8 cellular contexts compared by ENCODE assay signal in genomic region chr2:176652300-176653182, GRCh38.
DNase-seq lines count a peak whose midpoint lies in the region; ATAC-seq, FAIRE-seq and TF ChIP-seq lines count a peak whose summit lies in the region.

No MANE protein-coding gene starts in this region.

- no peak overlapping the region for H3K4me2 ChIP-seq in A549

- H3K9me3 ChIP-seq in A549 (no peaks in the 10 kb centered on the region), right atrium auricular region (no peaks in the 10 kb centered on the region)

- intact Hi-C loops in activated CD4-positive, alpha-beta memory T cell treated with anti-CD3 and anti-CD28 coated beads for 36 hours (cut with micrococcal nuclease), result loop anchor here (1.0 to 2.0 kb wide), 4 partner anchors 162 to 525 kb away; no protein-coding TSS in a partner anchor

- H3K4me3 Mint-ChIP-seq in activated CD4-positive, alpha-beta memory T cell treated with anti-CD3 and anti-CD28 coated beads for 36 hours, result no peak overlapping the region

- peak; percentile 78 to 82 for TF ChIP-seq RAD21 in A549 (conservative IDR thresholded peaks at IDR 0.05 in 1 of 2, IDR thresholded peaks at IDR 0.05 in 1 of 2)

- TF ChIP-seq POLR2A in A549 (IDR thresholded peaks at IDR 0.05; ENCODE audit: low read length), result no peak

- TF ChIP-seq CTCF in A549 (IDR thresholded peaks at IDR 0.05) (peak; percentile 88), right atrium auricular region (IDR thresholded peaks at IDR 0.05) (peak; percentile 69 to 81)

- H3K27ac Mint-ChIP-seq in activated CD4-positive, alpha-beta memory T cell treated with anti-CD3 and anti-CD28 coated beads for 36 hours, result no peak overlapping the region

- H3K4me1 ChIP-seq in A549 (no peaks in the 10 kb centered on the region), right atrium auricular region (no peaks in the 10 kb centered on the region)

- H3K27ac ChIP-seq in A549 (no peak overlapping the region), right atrium auricular region (no peak overlapping the region)

- WGBS in A549 (ENCODE audit: missing lambda C conversion rate), result 51% methylated on average over 9 of the region's 9 CpGs

- FAIRE-seq in A549 (lab: Jason Lieb, UNC), result peak; percentile 23

- no peak for TF ChIP-seq EP300 in A549 (IDR thresholded peaks at IDR 0.05)

- CTCF ChIA-PET in A549 (lab: Yijun Ruan, JAX), result interaction anchor here (0.5 to 7.8 kb wide), 59 partner anchors 8 to 1466 kb away, joined by 3 to 196 read pairs (median 4); partner anchors contain the start of genes HOXD10, HOXD4 and HOXD8
- CTCF ChIA-PET in activated CD4-positive, alpha-beta memory T cell treated with anti-CD3 and anti-CD28 coated beads for 36 hours (lab: Charles Lee), result interaction anchor here (0.6 to 5.1 kb wide), 35 partner anchors 9 to 1263 kb away, joined by 3 to 62 read pairs (median 4); no protein-coding TSS in a partner anchor

- DNase-seq in A549 (ENCODE audit: low read depth in 1 of 2, low spot score in 1 of 2) (peak; percentile 25 to 67), GM04503 (ENCODE audit: low read depth) (peak; percentile 20), NCI-H2196 treated with DMSO at 0.1 percent for 48 hours (lab: John Stamatoyannopoulos, UW; ENCODE audit: unreplicated experiment) (peak; percentile 80), right atrium auricular region (ENCODE audit: low spot score) (no peak)
- DNase-seq in activated CD4-positive, alpha-beta memory T cell treated with anti-CD3 and anti-CD28 coated beads for 36 hours, result peak; percentile 33
- DNase-seq in stimulated activated naive CD8-positive, alpha-beta T cell treated with anti-CD3 and anti-CD28 coated beads, Interleukin-15, Interleukin-2, amounts not matched to agents 100 U/mL and 50 U/mL, for 24 hours, result no peak
- no peak for DNase-seq in stimulated activated CD4-positive, alpha-beta T cell treated with anti-CD3 and anti-CD28 coated beads, Interleukin-1b, Interleukin-23, amount 100 ng/mL, for 48 hours

- H3K36me3 ChIP-seq in right atrium auricular region, result no peaks in the 10 kb centered on the region

- H3K27me3 Mint-ChIP-seq in activated CD4-positive, alpha-beta memory T cell treated with anti-CD3 and anti-CD28 coated beads for 36 hours, result peaks cover 37% of the 10 kb centered on the region

- H3K9me3 Mint-ChIP-seq in activated CD4-positive, alpha-beta memory T cell treated with anti-CD3 and anti-CD28 coated beads for 36 hours, result no peaks in the 10 kb centered on the region

- peaks cover 2% of the 10 kb centered on the region for H3K4me1 Mint-ChIP-seq in activated CD4-positive, alpha-beta memory T cell treated with anti-CD3 and anti-CD28 coated beads for 36 hours (ENCODE audit: low read depth)

- ATAC-seq in A549 (peak; percentile 77 to 82; a peak in 5 of 6 replicates), HG03066 (IDR thresholded peaks at IDR 0.05; ENCODE audit: low read depth, unreplicated experiment) (peak; percentile 64)
- ATAC-seq in stimulated activated naive CD8-positive, alpha-beta T cell treated with anti-CD3 and anti-CD28 coated beads, Interleukin-15, Interleukin-2, amounts not matched to agents 100 U/mL and 50 U/mL, for 24 hours, result peak; percentile 84

- H3K36me3 Mint-ChIP-seq in activated CD4-positive, alpha-beta memory T cell treated with anti-CD3 and anti-CD28 coated beads for 36 hours, result no peaks in the 10 kb centered on the region

- H3K27me3 ChIP-seq in right atrium auricular region, result no peaks in the 10 kb centered on the region

- H3K4me3 ChIP-seq in A549 (no peak overlapping the region), right atrium auricular region (no peak overlapping the region)

- POLR2A ChIA-PET in A549 (lab: Yijun Ruan, JAX), result interaction anchor here (0.6 to 1.3 kb wide), 2 partner anchors 512 to 525 kb away, joined by 4 to 9 read pairs; no protein-coding TSS in a partner anchor
- POLR2A ChIA-PET in activated CD4-positive, alpha-beta memory T cell treated with anti-CD3 and anti-CD28 coated beads for 36 hours (lab: Charles Lee), result no interaction called here

TF ChIP-seq in A549, 52 proteins besides CTCF, POLR2A, EP300 and RAD21:
- no peak for TF ChIP-seq SREBF2 (IDR thresholded peaks at IDR 0.05)
- peak; percentile 87 for TF ChIP-seq SMC3 (IDR thresholded peaks at IDR 0.05)

Comparison
In these comparisons a context has a peak if more than half of its experiments do, and no peak if none do; other contexts are left out.
1. DNase-seq: peak in A549 (2 of 2), GM04503 (single experiment), NCI-H2196 treated with DMSO at 0.1 percent for 48 hours (single experiment) and activated CD4-positive, alpha-beta memory T cell treated with anti-CD3 and anti-CD28 coated beads for 36 hours (single experiment); none in right atrium auricular region (single experiment), stimulated activated naive CD8-positive, alpha-beta T cell treated with anti-CD3 and anti-CD28 coated beads, Interleukin-15, Interleukin-2, amounts not matched to agents 100 U/mL and 50 U/mL, for 24 hours (single experiment) and stimulated activated CD4-positive, alpha-beta T cell treated with anti-CD3 and anti-CD28 coated beads, Interleukin-1b, Interleukin-23, amount 100 ng/mL, for 48 hours (single experiment).
2. Peak in every context shown above with its lines, with median percentiles within 50 percentile points of each other: ATAC-seq.